ENCODE assay signal across 10 cellular contexts in the genomic region with DNA sequence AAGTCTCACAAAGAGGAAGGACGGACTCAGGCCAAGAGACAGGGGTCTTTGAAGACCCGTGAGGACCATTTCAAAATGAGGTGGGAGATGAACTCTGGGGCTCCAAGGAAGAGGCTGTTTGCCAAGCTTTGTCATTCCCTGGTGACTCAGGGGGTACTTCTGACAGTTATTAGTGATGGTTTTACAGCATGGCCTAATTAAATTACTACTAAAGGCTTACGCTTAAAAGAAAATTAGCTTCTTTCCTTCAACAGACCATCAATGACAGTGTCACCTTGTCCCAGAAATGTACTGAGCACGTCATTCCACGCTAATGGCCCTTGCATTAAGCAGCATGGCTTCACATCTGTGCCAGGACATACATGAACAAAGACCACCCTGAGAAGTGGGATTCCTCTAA. TPM values are rescaled to one million over a fixed set of nuclear protein-coding genes. Genes with fewer than 3 reads are reported as not detected.
"Had no signal": no experiment of that assay in that cellular context is flagged by ENCODE, and none has a peak within 500 bp of the region (broad histone marks: within the 10 kb centered on the region; RNA-seq: fewer than 3 reads in every experiment).

No MANE protein-coding gene starts in this region.

- H3K4me3 ChIP-seq: HAP-1, K562 had no signal

- H3K36me3 ChIP-seq: HAP-1 had no signal

- H3K4me1 ChIP-seq: HAP-1 had no signal

- ATAC-seq: HCT116, K562 had no signal

- H3K9me3 ChIP-seq: HAP-1 had no signal

- DNase-seq: GOT3, H7, HFFc6, IMR-90, KG1 had no signal

RNA-seq across cellular contexts. Expression of gene UTS2, which starts 5.1 kb away (rescaled TPM):
- total RNA-seq: H4, HFFc6, HT-29, IMR-90, K562 had no signal
